In the genomic region with DNA sequence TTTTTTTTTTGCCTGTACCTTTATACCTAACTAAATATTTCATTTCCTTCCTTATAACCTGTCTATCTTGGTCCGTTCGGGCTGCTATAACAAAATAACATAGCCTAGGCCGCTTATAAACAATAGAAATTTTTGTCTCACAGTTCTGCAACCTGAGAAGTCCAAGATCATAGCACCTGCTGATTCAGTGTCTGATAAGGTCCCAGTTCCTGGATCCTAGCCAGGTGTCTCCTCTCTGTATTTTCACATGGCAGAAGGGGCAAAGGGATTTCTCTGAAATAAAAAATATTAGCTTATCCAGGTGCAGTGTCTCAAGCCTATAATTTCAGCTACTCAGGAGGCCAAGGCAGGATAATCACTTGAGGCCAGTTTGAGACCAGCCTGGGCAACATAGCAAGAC, we compare ENCODE assay signal across 23 cellular contexts.
DNase-seq lines count a peak whose midpoint lies in the region; ATAC-seq and TF ChIP-seq lines count a peak whose summit lies in the region.
"Had no signal": no experiment of that assay in that cellular context is flagged by ENCODE, and none has a peak within 500 bp of the region (broad histone marks: within the 10 kb centered on the region; RNA-seq: fewer than 3 reads in every experiment).

No MANE protein-coding gene starts in this region.

- TF ChIP-seq CTCF in Calu3 (IDR thresholded peaks at IDR 0.05; ENCODE audit: unreplicated experiment) = no peak
- TF ChIP-seq CTCF in body of pancreas (IDR thresholded peaks at IDR 0.05) = no peak

- H3K27ac ChIP-seq in body of pancreas = no peak overlapping the region
- H3K27ac ChIP-seq: GM23248, HL-60, Peyer's patch had no signal

- no peaks in the 10 kb centered on the region for H3K36me3 ChIP-seq in body of pancreas (replicated peaks in 1 of 2; ENCODE audit: insufficient read depth in 1 of 2, low read depth in 2 of 2)
- H3K36me3 ChIP-seq: BE2C, HAP-1, Peyer's patch had no signal

- ATAC-seq in GM18511 (IDR thresholded peaks at IDR 0.05; ENCODE audit: unreplicated experiment) (no peak), body of pancreas (no peak), GM21737 (IDR thresholded peaks at IDR 0.05; ENCODE audit: unreplicated experiment) (no peak)

- no peak for TF ChIP-seq POLR2A in body of pancreas (IDR thresholded peaks at IDR 0.05)

- H3K27me3 ChIP-seq in body of pancreas = no peaks in the 10 kb centered on the region
- H3K27me3 ChIP-seq: BE2C, Peyer's patch had no signal

- no peak overlapping the region for H3K4me3 Mint-ChIP-seq in Calu3 (ENCODE audit: low read depth, unreplicated experiment)
- H3K4me3 Mint-ChIP-seq: CD4-positive, CD25-positive, alpha-beta regulatory T cell; T-helper 2 cell treated with Interferon-gamma antibody and Interleukin-4, amounts not matched to agents 5 μg/mL and 100 μg/mL, for 36 hours had no signal

- H3K4me3 ChIP-seq in body of pancreas = no peak overlapping the region
- H3K4me3 ChIP-seq: GM23248, HAP-1, Peyer's patch had no signal

- BruUV-seq in Calu3 (replicated peaks; lab: Mats Ljungman, UMichigan) = no TSS peak

- intact Hi-C loops in Calu3 (cut with micrococcal nuclease; ENCODE audit: unreplicated experiment) = no loop called here
- intact Hi-C loops in body of pancreas (cut with DNase I) = no loop called here

- H3K36me3 Mint-ChIP-seq in Calu3 (ENCODE audit: insufficient read depth, unreplicated experiment) = no peaks in the 10 kb centered on the region
- H3K36me3 Mint-ChIP-seq: CD4-positive, CD25-positive, alpha-beta regulatory T cell had no signal

- H3K4me1 Mint-ChIP-seq in Calu3 (ENCODE audit: low read depth, unreplicated experiment) = no peaks in the 10 kb centered on the region
- H3K4me1 Mint-ChIP-seq: CD4-positive, CD25-positive, alpha-beta regulatory T cell had no signal

- no peaks in the 10 kb centered on the region for H3K9me3 ChIP-seq in body of pancreas
- H3K9me3 ChIP-seq: BE2C, HAP-1, SK-N-SH had no signal

- CTCF ChIA-PET in Calu3 (lab: Charles Lee) = interaction anchor here (0.6 kb wide), 1 partner anchor 33 kb away, joined by 3 read pairs; no protein-coding TSS in a partner anchor

- no peaks in the 10 kb centered on the region for H3K4me1 ChIP-seq in body of pancreas
- H3K4me1 ChIP-seq: BE2C, HAP-1, Peyer's patch had no signal

- H3K27ac Mint-ChIP-seq in Calu3 (ENCODE audit: unreplicated experiment) = no peak overlapping the region
- H3K27ac Mint-ChIP-seq: CD4-positive, CD25-positive, alpha-beta regulatory T cell; T-helper 2 cell treated with Interferon-gamma antibody and Interleukin-4, amounts not matched to agents 5 μg/mL and 100 μg/mL, for 36 hours had no signal

- DNase-seq in NCI-H146 (lab: John Stamatoyannopoulos, UW) = peak; percentile 4
- no peak for DNase-seq in NCI-H146 treated with DMSO at 0.1 percent for 48 hours (lab: John Stamatoyannopoulos, UW; ENCODE audit: unreplicated experiment)
- DNase-seq in Calu3 = peak; percentile 51
- peak; percentile 33 for DNase-seq in NCI-H1105 (lab: John Stamatoyannopoulos, UW)
- DNase-seq in NCI-H748 treated with DMSO at 0.1 percent for 48 hours (lab: John Stamatoyannopoulos, UW) = peak; percentile 84
- DNase-seq in body of pancreas = no peak
- DNase-seq: 8988T; BE2C; CD4-positive, CD25-positive, alpha-beta regulatory T cell; DND-41; GM23248; IMR-90; MM.1S; NCI-H1092; NCI-H2081; NCI-H446; Peyer's patch; SK-N-SH had no signal

- H3K9me3 Mint-ChIP-seq in Calu3 (ENCODE audit: low read depth, unreplicated experiment) = peaks cover 3% of the 10 kb centered on the region
- H3K9me3 Mint-ChIP-seq: T-helper 2 cell treated with Interferon-gamma antibody and Interleukin-4, amounts not matched to agents 5 μg/mL and 100 μg/mL, for 36 hours had no signal

- no peaks in the 10 kb centered on the region for H3K27me3 Mint-ChIP-seq in Calu3 (ENCODE audit: unreplicated experiment)
- H3K27me3 Mint-ChIP-seq: CD4-positive, CD25-positive, alpha-beta regulatory T cell had no signal

- 42 to 46% methylated on average over 3 of the region's 3 CpGs for WGBS in body of pancreas, 2 donors

Comparison
In these comparisons a context has a peak if more than half of its experiments do, and no peak if none do; other contexts are left out.
1. DNase-seq: peak in NCI-H146 (single experiment), Calu3 (single experiment), NCI-H1105 (single experiment) and NCI-H748 treated with DMSO at 0.1 percent for 48 hours (single experiment); none in NCI-H146 treated with DMSO at 0.1 percent for 48 hours (single experiment) and body of pancreas (0 of 4).